Comparison of ENCODE assay signal across 9 cellular contexts in genomic region chr2:102619414-102620319, GRCh38. TPM values are rescaled to one million over a fixed set of nuclear protein-coding genes. Genes with fewer than 3 reads are reported as not detected.
DNase-seq lines count a peak whose midpoint lies in the region; ATAC-seq and TF ChIP-seq lines count a peak whose summit lies in the region.
"Had no signal": no experiment of that assay in that cellular context is flagged by ENCODE, and none has a peak within 500 bp of the region (broad histone marks: within the 10 kb centered on the region; RNA-seq: fewer than 3 reads in every experiment).

Gene SLC9A2, plus strand, starts transcription at chr2:102619553. Its CDS starts 296 bp downstream, at chr2:102619849.

- H3K27ac Mint-ChIP-seq in dendritic cell treated with granulocyte-macrophage colony-stimulating factor and Interleukin-4, amounts not matched to agents 40 ng/mL and 50 ng/mL, for 4 days, result no peak within 1 kb of the TSS

- no peaks in the 10 kb centered on the region for H3K9me3 Mint-ChIP-seq in dendritic cell treated with granulocyte-macrophage colony-stimulating factor and Interleukin-4, amounts not matched to agents 40 ng/mL and 50 ng/mL, for 4 days

- POLR2A ChIA-PET in Panc1 (lab: Charles Lee), result no interaction called here

- TF ChIP-seq CTCF in Panc1 (IDR thresholded peaks at IDR 0.05), result no peak

- ATAC-seq in Panc1, result peak; percentile 88

- H3K4me3 Mint-ChIP-seq in dendritic cell treated with granulocyte-macrophage colony-stimulating factor and Interleukin-4, amounts not matched to agents 40 ng/mL and 50 ng/mL, for 4 days, result peak within 1 kb of the TSS; percentile 61

- 4% methylated on average over 85 of the region's 85 CpGs for WGBS in thymus

- peaks cover 77% of the 10 kb centered on the region for H3K27me3 Mint-ChIP-seq in dendritic cell treated with granulocyte-macrophage colony-stimulating factor and Interleukin-4, amounts not matched to agents 40 ng/mL and 50 ng/mL, for 4 days

- BruUV-seq in Panc1 (replicated peaks; lab: Mats Ljungman, UMichigan), result no TSS peak

- DNase-seq in NCI-H146 (lab: John Stamatoyannopoulos, UW) (peak; percentile 53), NCI-H146 treated with DMSO at 0.1 percent for 48 hours (lab: John Stamatoyannopoulos, UW; ENCODE audit: unreplicated experiment) (no peak), Panc1 (ENCODE audit: low read depth, low spot score) (no peak), lung microvascular endothelial cell (ENCODE audit: low read depth in 2 of 2) (peak; percentile 6 to 36), GM19238 (ENCODE audit: insufficient read length, low spot score) (no peak), AML-193 (lab: John Stamatoyannopoulos, UW) (no peak)

- peaks cover 17% of the 10 kb centered on the region for H3K27me3 ChIP-seq in Panc1 (ENCODE audit: control insufficient read depth, insufficient read depth, low read length)
- peaks cover 30% of the 10 kb centered on the region for H3K27me3 ChIP-seq in thymus (ENCODE audit: control insufficient read depth, insufficient read depth)

- H3K36me3 ChIP-seq in Panc1 (ENCODE audit: control insufficient read depth, insufficient read depth, low read length) (no peaks in the 10 kb centered on the region), thymus (ENCODE audit: control insufficient read depth, insufficient read depth) (no peaks in the 10 kb centered on the region)

- in situ Hi-C loops in Panc1 (cut with HindIII; ENCODE audit: low pct_unique_long_range_greater_than_20kb, low sequenced_read_pairs), result no loop called here

- H3K4me3 ChIP-seq in Panc1 (ENCODE audit: low read depth in 2 of 2, low read length in 2 of 2) (peak within 1 kb of the TSS; percentile 51 to 67), thymus (ENCODE audit: low read length) (peak within 1 kb of the TSS; percentile 35)

- H3K4me1 ChIP-seq in Panc1 (ENCODE audit: control insufficient read depth, insufficient read depth, low read length) (peaks cover 10% of the 10 kb centered on the region), thymus (ENCODE audit: control insufficient read depth, insufficient read depth, low read length) (no peaks in the 10 kb centered on the region)

- intact Hi-C loops in Panc1 (cut with micrococcal nuclease; ENCODE audit: unreplicated experiment), result loop anchor here (5.0 kb wide), 2 partner anchors 83 to 102 kb away; no protein-coding TSS in a partner anchor
- intact Hi-C loops in dendritic cell treated with granulocyte-macrophage colony-stimulating factor and Interleukin-4, amounts not matched to agents 40 ng/mL and 50 ng/mL, for 4 days (cut with micrococcal nuclease), result no loop called here

- H3K27ac ChIP-seq in Panc1 (ENCODE audit: low read length), result no peak within 1 kb of the TSS; the same call in none of the 2 replicates
- H3K27ac ChIP-seq in thymus (ENCODE audit: low read depth), result no peak within 1 kb of the TSS

- H3K36me3 Mint-ChIP-seq in dendritic cell treated with granulocyte-macrophage colony-stimulating factor and Interleukin-4, amounts not matched to agents 40 ng/mL and 50 ng/mL, for 4 days (ENCODE audit: low read depth), result no peaks in the 10 kb centered on the region

- H3K4me1 Mint-ChIP-seq in dendritic cell treated with granulocyte-macrophage colony-stimulating factor and Interleukin-4, amounts not matched to agents 40 ng/mL and 50 ng/mL, for 4 days (ENCODE audit: low read depth), result peaks cover 12% of the 10 kb centered on the region

- no peaks in the 10 kb centered on the region for H3K9me3 ChIP-seq in Panc1 (ENCODE audit: control insufficient read depth, insufficient read depth, low read depth, low read length)
- H3K9me3 ChIP-seq in thymus (ENCODE audit: control insufficient read depth), result no peaks in the 10 kb centered on the region

- CTCF ChIA-PET in Panc1 (lab: Charles Lee), result no interaction called here

RNA-seq across cellular contexts. Expression of gene SLC9A2, which starts in this region (rescaled TPM):
- total RNA-seq in Panc1 (2021; ENCODE audit: unreplicated experiment), result 4.1 TPM
- polyA plus RNA-seq in Panc1 (2012; ENCODE audit: insufficient read length), result 1.0 TPM
- under 0.01 TPM in 1 of 2 replicates, not detected in the other for total RNA-seq in lung microvascular endothelial cell
- 0.75 TPM for polyA plus RNA-seq in thymus
- total RNA-seq: T-helper 2 cell treated with Interferon-gamma antibody and Interleukin-4, amounts not matched to agents 100 ng/mL and 5 ng/mL, for 36 hours had no signal

Comparison
In these comparisons a context has a peak if more than half of its experiments do, and no peak if none do; other contexts are left out.
1. Peak in DNase-seq in lung microvascular endothelial cell; RNA of the gene not detected or under 1 TPM.